In the genomic region with DNA sequence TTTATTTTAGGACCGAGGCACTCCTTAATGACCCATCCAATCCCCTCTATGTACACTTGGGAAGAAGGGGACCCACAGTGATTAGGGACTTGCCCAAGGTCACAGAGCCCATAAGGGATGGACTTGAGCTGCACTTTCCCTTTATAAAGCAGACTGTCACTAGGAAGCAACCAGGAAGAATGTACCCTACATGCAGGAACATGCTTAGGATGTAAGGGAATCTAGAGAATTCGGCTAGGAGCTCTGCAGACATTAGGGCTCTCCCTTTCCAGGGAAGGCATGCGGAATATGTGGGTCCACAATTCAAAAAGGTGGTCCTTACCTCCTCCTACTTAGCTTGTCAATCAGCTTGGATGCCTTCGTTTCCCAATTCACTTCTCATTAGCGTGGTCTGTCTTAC, we compare ENCODE assay signal across 1 cellular context.
TF ChIP-seq lines count a peak whose summit lies in the region.

No MANE protein-coding gene starts in this region.

TF ChIP-seq in GM23338, 12 proteins besides CTCF, POLR2A, EP300 and RAD21 (continued from another document):
- TF ChIP-seq, protein P1, sequence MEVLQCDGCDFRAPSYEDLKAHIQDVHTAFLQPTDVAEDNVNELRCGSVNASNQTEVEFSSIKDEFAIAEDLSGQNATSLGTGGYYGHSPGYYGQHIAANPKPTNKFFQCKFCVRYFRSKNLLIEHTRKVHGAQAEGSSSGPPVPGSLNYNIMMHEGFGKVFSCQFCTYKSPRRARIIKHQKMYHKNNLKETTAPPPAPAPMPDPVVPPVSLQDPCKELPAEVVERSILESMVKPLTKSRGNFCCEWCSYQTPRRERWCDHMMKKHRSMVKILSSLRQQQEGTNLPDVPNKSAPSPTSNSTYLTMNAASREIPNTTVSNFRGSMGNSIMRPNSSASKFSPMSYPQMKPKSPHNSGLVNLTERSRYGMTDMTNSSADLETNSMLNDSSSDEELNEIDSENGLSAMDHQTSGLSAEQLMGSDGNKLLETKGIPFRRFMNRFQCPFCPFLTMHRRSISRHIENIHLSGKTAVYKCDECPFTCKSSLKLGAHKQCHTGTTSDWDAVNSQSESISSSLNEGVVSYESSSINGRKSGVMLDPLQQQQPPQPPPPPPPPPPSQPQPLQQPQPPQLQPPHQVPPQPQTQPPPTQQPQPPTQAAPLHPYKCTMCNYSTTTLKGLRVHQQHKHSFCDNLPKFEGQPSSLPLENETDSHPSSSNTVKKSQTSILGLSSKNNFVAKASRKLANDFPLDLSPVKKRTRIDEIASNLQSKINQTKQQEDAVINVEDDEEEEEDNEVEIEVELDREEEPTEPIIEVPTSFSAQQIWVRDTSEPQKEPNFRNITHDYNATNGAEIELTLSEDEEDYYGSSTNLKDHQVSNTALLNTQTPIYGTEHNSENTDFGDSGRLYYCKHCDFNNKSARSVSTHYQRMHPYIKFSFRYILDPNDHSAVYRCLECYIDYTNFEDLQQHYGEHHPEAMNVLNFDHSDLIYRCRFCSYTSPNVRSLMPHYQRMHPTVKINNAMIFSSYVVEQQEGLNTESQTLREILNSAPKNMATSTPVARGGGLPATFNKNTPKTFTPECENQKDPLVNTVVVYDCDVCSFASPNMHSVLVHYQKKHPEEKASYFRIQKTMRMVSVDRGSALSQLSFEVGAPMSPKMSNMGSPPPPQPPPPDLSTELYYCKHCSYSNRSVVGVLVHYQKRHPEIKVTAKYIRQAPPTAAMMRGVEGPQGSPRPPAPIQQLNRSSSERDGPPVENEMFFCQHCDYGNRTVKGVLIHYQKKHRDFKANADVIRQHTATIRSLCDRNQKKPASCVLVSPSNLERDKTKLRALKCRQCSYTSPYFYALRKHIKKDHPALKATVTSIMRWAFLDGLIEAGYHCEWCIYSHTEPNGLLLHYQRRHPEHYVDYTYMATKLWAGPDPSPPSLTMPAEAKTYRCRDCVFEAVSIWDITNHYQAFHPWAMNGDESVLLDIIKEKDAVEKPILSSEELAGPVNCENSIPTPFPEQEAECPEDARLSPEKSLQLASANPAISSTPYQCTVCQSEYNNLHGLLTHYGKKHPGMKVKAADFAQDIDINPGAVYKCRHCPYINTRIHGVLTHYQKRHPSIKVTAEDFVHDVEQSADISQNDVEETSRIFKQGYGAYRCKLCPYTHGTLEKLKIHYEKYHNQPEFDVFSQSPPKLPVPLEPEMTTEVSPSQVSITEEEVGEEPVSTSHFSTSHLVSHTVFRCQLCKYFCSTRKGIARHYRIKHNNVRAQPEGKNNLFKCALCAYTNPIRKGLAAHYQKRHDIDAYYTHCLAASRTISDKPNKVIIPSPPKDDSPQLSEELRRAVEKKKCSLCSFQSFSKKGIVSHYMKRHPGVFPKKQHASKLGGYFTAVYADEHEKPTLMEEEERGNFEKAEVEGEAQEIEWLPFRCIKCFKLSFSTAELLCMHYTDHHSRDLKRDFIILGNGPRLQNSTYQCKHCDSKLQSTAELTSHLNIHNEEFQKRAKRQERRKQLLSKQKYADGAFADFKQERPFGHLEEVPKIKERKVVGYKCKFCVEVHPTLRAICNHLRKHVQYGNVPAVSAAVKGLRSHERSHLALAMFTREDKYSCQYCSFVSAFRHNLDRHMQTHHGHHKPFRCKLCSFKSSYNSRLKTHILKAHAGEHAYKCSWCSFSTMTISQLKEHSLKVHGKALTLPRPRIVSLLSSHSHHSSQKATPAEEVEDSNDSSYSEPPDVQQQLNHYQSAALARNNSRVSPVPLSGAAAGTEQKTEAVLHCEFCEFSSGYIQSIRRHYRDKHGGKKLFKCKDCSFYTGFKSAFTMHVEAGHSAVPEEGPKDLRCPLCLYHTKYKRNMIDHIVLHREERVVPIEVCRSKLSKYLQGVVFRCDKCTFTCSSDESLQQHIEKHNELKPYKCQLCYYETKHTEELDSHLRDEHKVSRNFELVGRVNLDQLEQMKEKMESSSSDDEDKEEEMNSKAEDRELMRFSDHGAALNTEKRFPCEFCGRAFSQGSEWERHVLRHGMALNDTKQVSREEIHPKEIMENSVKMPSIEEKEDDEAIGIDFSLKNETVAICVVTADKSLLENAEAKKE (CRISPR knock-in tag; IDR thresholded peaks at IDR 0.05), result no peak
- TF ChIP-seq JUNB (IDR thresholded peaks at IDR 0.05; ENCODE audit: unreplicated experiment), result no peak
- no peak for TF ChIP-seq POLR2AphosphoS5 (IDR thresholded peaks at IDR 0.05; ENCODE audit: low read depth)
- TF ChIP-seq, protein P2, sequence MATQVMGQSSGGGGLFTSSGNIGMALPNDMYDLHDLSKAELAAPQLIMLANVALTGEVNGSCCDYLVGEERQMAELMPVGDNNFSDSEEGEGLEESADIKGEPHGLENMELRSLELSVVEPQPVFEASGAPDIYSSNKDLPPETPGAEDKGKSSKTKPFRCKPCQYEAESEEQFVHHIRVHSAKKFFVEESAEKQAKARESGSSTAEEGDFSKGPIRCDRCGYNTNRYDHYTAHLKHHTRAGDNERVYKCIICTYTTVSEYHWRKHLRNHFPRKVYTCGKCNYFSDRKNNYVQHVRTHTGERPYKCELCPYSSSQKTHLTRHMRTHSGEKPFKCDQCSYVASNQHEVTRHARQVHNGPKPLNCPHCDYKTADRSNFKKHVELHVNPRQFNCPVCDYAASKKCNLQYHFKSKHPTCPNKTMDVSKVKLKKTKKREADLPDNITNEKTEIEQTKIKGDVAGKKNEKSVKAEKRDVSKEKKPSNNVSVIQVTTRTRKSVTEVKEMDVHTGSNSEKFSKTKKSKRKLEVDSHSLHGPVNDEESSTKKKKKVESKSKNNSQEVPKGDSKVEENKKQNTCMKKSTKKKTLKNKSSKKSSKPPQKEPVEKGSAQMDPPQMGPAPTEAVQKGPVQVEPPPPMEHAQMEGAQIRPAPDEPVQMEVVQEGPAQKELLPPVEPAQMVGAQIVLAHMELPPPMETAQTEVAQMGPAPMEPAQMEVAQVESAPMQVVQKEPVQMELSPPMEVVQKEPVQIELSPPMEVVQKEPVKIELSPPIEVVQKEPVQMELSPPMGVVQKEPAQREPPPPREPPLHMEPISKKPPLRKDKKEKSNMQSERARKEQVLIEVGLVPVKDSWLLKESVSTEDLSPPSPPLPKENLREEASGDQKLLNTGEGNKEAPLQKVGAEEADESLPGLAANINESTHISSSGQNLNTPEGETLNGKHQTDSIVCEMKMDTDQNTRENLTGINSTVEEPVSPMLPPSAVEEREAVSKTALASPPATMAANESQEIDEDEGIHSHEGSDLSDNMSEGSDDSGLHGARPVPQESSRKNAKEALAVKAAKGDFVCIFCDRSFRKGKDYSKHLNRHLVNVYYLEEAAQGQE (IDR thresholded peaks at IDR 0.05; ENCODE audit: unreplicated experiment), result no peak
- no peak for TF ChIP-seq EZH2 (IDR thresholded peaks at IDR 0.05; ENCODE audit: low read depth, unreplicated experiment)
- no peak for TF ChIP-seq STAT1 (IDR thresholded peaks at IDR 0.05; ENCODE audit: unreplicated experiment)
- no peak for TF ChIP-seq ZNF114 (CRISPR knock-in tag; IDR thresholded peaks at IDR 0.05)
- no peak for TF ChIP-seq EZH2phosphoT487 (IDR thresholded peaks at IDR 0.05; ENCODE audit: unreplicated experiment)
TF ChIP-seq in GM23338: peak in this region for 0.
